ENCODE assay signal across 24 cellular contexts in the genomic region with DNA sequence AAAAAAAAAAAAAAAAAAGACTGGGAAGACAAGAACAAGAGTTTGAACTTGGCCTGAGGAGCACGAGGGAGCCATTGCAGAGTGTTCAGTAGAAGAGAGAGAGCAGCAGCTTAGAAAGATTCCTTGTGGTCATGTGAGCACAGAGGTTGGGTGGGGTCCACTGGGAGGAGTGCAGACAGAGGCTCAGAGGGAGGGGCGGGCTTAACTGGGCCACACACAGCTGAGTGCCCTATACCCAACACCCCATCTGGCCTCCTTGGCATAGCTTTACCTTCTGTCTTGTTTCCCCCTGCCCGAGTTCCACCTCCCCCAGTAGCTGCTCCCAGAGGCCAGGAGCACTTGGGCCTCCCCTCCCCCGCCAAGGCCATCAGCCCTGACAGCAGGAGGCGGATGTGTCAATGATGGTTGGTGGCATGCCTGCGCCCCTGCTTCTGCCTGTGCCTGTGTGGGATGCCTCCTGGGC. TPM values are rescaled to one million over a fixed set of nuclear protein-coding genes. Genes with fewer than 3 reads are reported as not detected.
DNase-seq lines count a peak whose midpoint lies in the region; ATAC-seq and TF ChIP-seq lines count a peak whose summit lies in the region.
"Had no signal": no experiment of that assay in that cellular context is flagged by ENCODE, and none has a peak within 500 bp of the region (broad histone marks: within the 10 kb centered on the region; RNA-seq: fewer than 3 reads in every experiment).

No MANE protein-coding gene starts in this region.

- H3K9me1 ChIP-seq in IMR-90 (ENCODE audit: insufficient read depth, low read length), result 0 out of 2 replicates have a peak, but pooled peaks cover 5% of the 10 kb centered on the region

- no peak overlapping the region for H3K4me3 ChIP-seq in IMR-90 (ENCODE audit: insufficient read depth, low read depth, low read length)
- no peak overlapping the region for H3K4me3 ChIP-seq in WERI-Rb-1 (ENCODE audit: low read depth, low read length)
- H3K4me3 ChIP-seq: skin epidermis had no signal

- no peak overlapping the region for H3K56ac ChIP-seq in IMR-90 (ENCODE audit: extremely low read depth, insufficient read depth, low read length)

- no peaks in the 10 kb centered on the region for H3K79me1 ChIP-seq in IMR-90 (ENCODE audit: low read depth in 1 of 2, low read length in 2 of 2)

- H3K23ac ChIP-seq in IMR-90 (ENCODE audit: low read depth, low read length), result no peak overlapping the region

- DNase-seq in IMR-90, result no peak
- peak; percentile 56 for DNase-seq in WERI-Rb-1
- no peak for DNase-seq in left colon
- no peak for DNase-seq in stimulated activated CD4-positive, alpha-beta T cell treated with anti-CD3 and anti-CD28 coated beads, Interleukin-1b, Interleukin-23, amount 100 ng/mL, for 48 hours
- DNase-seq in OCI-M2 (lab: John Stamatoyannopoulos, UW; ENCODE audit: unreplicated experiment), result no peak
- DNase-seq in nucleus accumbens (lab: John Stamatoyannopoulos, UW), result no peak
- DNase-seq: activated CD4-positive, alpha-beta T cell treated with anti-CD3 and anti-CD28 coated beads for 4 hours; activated effector memory CD4-positive, alpha-beta T cell treated with Interleukin-2 at 50 U/mL for 16 hours; amniotic stem cell; Caco-2; cerebellar nuclear complex; effector CD8-positive, alpha-beta T cell; Kasumi-1; NCI-H1417 treated with DMSO at 0.1 percent for 48 hours; NCI-H226; SHP77; stimulated activated CD4-positive, alpha-beta T cell treated with anti-CD3 and anti-CD28 coated beads, Interleukin-4, amount 100 ng/mL, for 4 hours had no signal

- no peak overlapping the region for H2AK9ac ChIP-seq in IMR-90 (replicated peaks; ENCODE audit: low read depth, low read length, poor library complexity)

- H2BK15ac ChIP-seq in IMR-90 (ENCODE audit: low read depth, low read length), result no peak overlapping the region; the same call in 2 of the 3 replicates

- H2BK5ac ChIP-seq in IMR-90 (ENCODE audit: low read depth, low read length, poor library complexity, severe bottlenecking), result no peak overlapping the region

- no peaks in the 10 kb centered on the region for H4K20me1 ChIP-seq in IMR-90 (ENCODE audit: insufficient read depth, low read length)

- dilution Hi-C loops in IMR-90 (cut with HindIII; ENCODE audit: low sequenced_read_pairs, unreplicated experiment), result no loop called here

- TF ChIP-seq RAD21 in IMR-90 (IDR thresholded peaks at IDR 0.05; ENCODE audit: low read length), result no peak

- H4K91ac ChIP-seq in IMR-90 (ENCODE audit: insufficient read depth, low read depth, low read length), result no peak overlapping the region

- H3K27me3 ChIP-seq in IMR-90 (ENCODE audit: control insufficient read depth, insufficient read depth, low read length) (no peaks in the 10 kb centered on the region), WERI-Rb-1 (ENCODE audit: insufficient read depth, low read depth, severe bottlenecking) (no peaks in the 10 kb centered on the region)

- no peak overlapping the region for H3K9ac ChIP-seq in IMR-90 (ENCODE audit: low read depth, low read length)

- POLR2A ChIA-PET in IMR-90 (lab: Charles Lee; ENCODE audit: unreplicated experiment), result no interaction called here

- no peak overlapping the region for H3K4me2 ChIP-seq in IMR-90 (ENCODE audit: low read depth, low read length)

- 80% methylated on average over 1 of the region's 6 CpGs; no CpG with 5 or more reads in 1 of the 2 experiments for WGBS in IMR-90 (ENCODE audit: extremely low coverage in 2 of 2, insufficient read length in 1 of 2), 2 experiments

- H4K8ac ChIP-seq in IMR-90 (ENCODE audit: low read depth in 2 of 2, low read length in 2 of 2), result no peak overlapping the region

- H3K9me3 ChIP-seq in IMR-90 (ENCODE audit: control insufficient read depth, insufficient read depth, low read length) (no peaks in the 10 kb centered on the region), WERI-Rb-1 (ENCODE audit: severe bottlenecking) (no peaks in the 10 kb centered on the region)
- H3K9me3 ChIP-seq: Caco-2 had no signal

- peak overlapping the region; percentile 45; the same call in 1 of the 2 replicates for H3K4ac ChIP-seq in IMR-90 (ENCODE audit: low read depth, low read length)

- no peaks in the 10 kb centered on the region for H3K36me3 ChIP-seq in IMR-90 (ENCODE audit: control insufficient read depth, insufficient read depth, low read length)
- no peaks in the 10 kb centered on the region for H3K36me3 ChIP-seq in WERI-Rb-1

- H2AK5ac ChIP-seq in IMR-90 (ENCODE audit: low read depth, low read length), result peak overlapping the region; percentile 51; the same call in 1 of the 2 replicates

- CTCF ChIA-PET in IMR-90 (lab: Yijun Ruan, JAX), result no interaction called here

- no TSS peak for BruUV-seq in IMR-90 (replicated peaks; lab: Mats Ljungman, UMichigan)

- ATAC-seq in IMR-90 (ENCODE audit: low read depth) (no peak), left colon (peak; percentile 35), GM18511 (IDR thresholded peaks at IDR 0.05; ENCODE audit: unreplicated experiment) (no peak)

- H3K14ac ChIP-seq in IMR-90 (replicated peaks; ENCODE audit: low read depth, low read length), result 0 out of 2 replicates have a peak overlapping the region, but pooled peaks have one; percentile 19

- H2BK20ac ChIP-seq in IMR-90 (ENCODE audit: low read depth, low read length), result no peak overlapping the region

- peak overlapping the region; percentile 24 for H2AFZ ChIP-seq in IMR-90 (replicated peaks; ENCODE audit: low read length, poor library complexity)

- in situ Hi-C loops in IMR-90 (cut with MboI; ENCODE audit: low sequenced_read_pairs), result no loop called here

- no peak overlapping the region for H4K5ac ChIP-seq in IMR-90 (ENCODE audit: low read depth, low read length)

- no peak overlapping the region for H3K18ac ChIP-seq in IMR-90 (ENCODE audit: low read depth, low read length)

- H3K27ac ChIP-seq in C4-2B (peak overlapping the region; percentile 82), IMR-90 (ENCODE audit: insufficient read depth, low read length) (no peak overlapping the region), WERI-Rb-1 (no peak overlapping the region)
- H3K27ac ChIP-seq: skin epidermis had no signal

- intact Hi-C loops in IMR-90 (cut with micrococcal nuclease) (no loop called here), left colon (cut with DNase I, micrococcal nuclease) (no loop called here)

- peaks cover 4% of the 10 kb centered on the region for H3K4me1 ChIP-seq in IMR-90 (ENCODE audit: control insufficient read depth, insufficient read depth, low read length)
- H3K4me1 ChIP-seq: Caco-2 had no signal

- TF ChIP-seq CTCF in C4-2B (conservative IDR thresholded peaks at IDR 0.05) (no peak), IMR-90 (conservative IDR thresholded peaks at IDR 0.05; ENCODE audit: low read depth, low read length) (no peak), WERI-Rb-1 (IDR thresholded peaks at IDR 0.05; ENCODE audit: low read depth, low read length) (no peak)

- H2BK120ac ChIP-seq in IMR-90 (ENCODE audit: low read depth, low read length), result 0 out of 2 replicates have a peak overlapping the region, but pooled peaks have one; percentile 8

- TF ChIP-seq POLR2A in IMR-90 (IDR thresholded peaks at IDR 0.05; ENCODE audit: low read depth, low read length), result no peak

TF ChIP-seq in IMR-90, 13 proteins besides CTCF, POLR2A, EP300 and RAD21 (continues in another document):
- TF ChIP-seq RFX5 (IDR thresholded peaks at IDR 0.05; ENCODE audit: low read depth, low read length), result no peak
- no peak for TF ChIP-seq MAFK (IDR thresholded peaks at IDR 0.05; ENCODE audit: low read depth, low read length)
- no peak for TF ChIP-seq CHD1 (IDR thresholded peaks at IDR 0.05; ENCODE audit: low read depth, low read length)
- TF ChIP-seq BHLHE40 (IDR thresholded peaks at IDR 0.05; ENCODE audit: low read depth, low read length), result no peak
- TF ChIP-seq MXI1 (IDR thresholded peaks at IDR 0.05; ENCODE audit: borderline replicate concordance, low read depth, low read length), result no peak
- TF ChIP-seq MAZ (IDR thresholded peaks at IDR 0.05; ENCODE audit: borderline replicate concordance, low read depth, low read length), result no peak
- TF ChIP-seq, protein P1, sequence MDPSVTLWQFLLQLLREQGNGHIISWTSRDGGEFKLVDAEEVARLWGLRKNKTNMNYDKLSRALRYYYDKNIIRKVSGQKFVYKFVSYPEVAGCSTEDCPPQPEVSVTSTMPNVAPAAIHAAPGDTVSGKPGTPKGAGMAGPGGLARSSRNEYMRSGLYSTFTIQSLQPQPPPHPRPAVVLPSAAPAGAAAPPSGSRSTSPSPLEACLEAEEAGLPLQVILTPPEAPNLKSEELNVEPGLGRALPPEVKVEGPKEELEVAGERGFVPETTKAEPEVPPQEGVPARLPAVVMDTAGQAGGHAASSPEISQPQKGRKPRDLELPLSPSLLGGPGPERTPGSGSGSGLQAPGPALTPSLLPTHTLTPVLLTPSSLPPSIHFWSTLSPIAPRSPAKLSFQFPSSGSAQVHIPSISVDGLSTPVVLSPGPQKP (IDR thresholded peaks at IDR 0.05; ENCODE audit: borderline replicate concordance, low read depth, low read length), result no peak
- TF ChIP-seq SMC3 (IDR thresholded peaks at IDR 0.05; ENCODE audit: low read depth, low read length), result no peak
- TF ChIP-seq FOS (IDR thresholded peaks at IDR 0.05; ENCODE audit: low read depth, low read length), result no peak
- TF ChIP-seq, protein P2, sequence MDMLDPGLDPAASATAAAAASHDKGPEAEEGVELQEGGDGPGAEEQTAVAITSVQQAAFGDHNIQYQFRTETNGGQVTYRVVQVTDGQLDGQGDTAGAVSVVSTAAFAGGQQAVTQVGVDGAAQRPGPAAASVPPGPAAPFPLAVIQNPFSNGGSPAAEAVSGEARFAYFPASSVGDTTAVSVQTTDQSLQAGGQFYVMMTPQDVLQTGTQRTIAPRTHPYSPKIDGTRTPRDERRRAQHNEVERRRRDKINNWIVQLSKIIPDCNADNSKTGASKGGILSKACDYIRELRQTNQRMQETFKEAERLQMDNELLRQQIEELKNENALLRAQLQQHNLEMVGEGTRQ (IDR thresholded peaks at IDR 0.05; ENCODE audit: low read depth, low read length), result no peak
- TF ChIP-seq RCOR1 (IDR thresholded peaks at IDR 0.05; ENCODE audit: insufficient replicate concordance, low read length), result no peak

RNA-seq across cellular contexts. Expression of a gene that starts 12.1 kb away (rescaled TPM):
- total RNA-seq in IMR-90 (2012; rRNA removed), result not detected in 2 replicates
- polyA plus RNA-seq in IMR-90 (2012; rRNA removed), result not detected in 2 replicates
- 0.04 TPM in 1 of 2 replicates, not detected in the other for polyA plus RNA-seq in IMR-90 (2012; cell fraction: cytosol; rRNA removed)
- 0.06 and 0.07 TPM in 2 replicates for polyA plus RNA-seq in IMR-90 (2012; cell fraction: nucleus; rRNA removed; ENCODE audit: low replicate concordance)
- 10 to 100 TPM; 24.5 to 82.9 TPM for total RNA-seq in left colon
- total RNA-seq: Caco-2; omental fat pad; T-helper 2 cell treated with Interferon-gamma antibody and Interleukin-4, amounts not matched to agents 100 ng/mL and 5 ng/mL, for 36 hours; temporal lobe had no signal
- polyA plus RNA-seq: AG04450 had no signal

RNA-seq across cellular contexts. Expression of a gene that starts 29.0 kb away (rescaled TPM):
- total RNA-seq in IMR-90 (2012; rRNA removed) (9.7 and 13.6 TPM in 2 replicates), left colon (10 to 100 TPM; 47.2 to 65.2 TPM)
- 15.7 and 20.9 TPM in 2 replicates for polyA plus RNA-seq in IMR-90 (2012; rRNA removed)
- 15.5 and 27.2 TPM in 2 replicates for polyA plus RNA-seq in IMR-90 (2012; cell fraction: cytosol; rRNA removed)
- polyA plus RNA-seq in IMR-90 (2012; cell fraction: nucleus; rRNA removed; ENCODE audit: low replicate concordance), result 65.9 and 77.6 TPM in 2 replicates

RNA-seq across cellular contexts. Expression of a gene that starts 35.7 kb away (rescaled TPM):
- 0.54 and 0.56 TPM in 2 replicates for total RNA-seq in IMR-90 (2012; rRNA removed)
- polyA plus RNA-seq in IMR-90 (2012; rRNA removed), result 0.65 and 0.74 TPM in 2 replicates
- polyA plus RNA-seq in IMR-90 (2012; cell fraction: cytosol; rRNA removed), result 0.53 and 0.81 TPM in 2 replicates
- polyA plus RNA-seq in IMR-90 (2012; cell fraction: nucleus; rRNA removed; ENCODE audit: low replicate concordance), result 1.4 and 1.6 TPM in 2 replicates
- under 1 TPM; 0.43 to 0.47 TPM for total RNA-seq in left colon
- total RNA-seq: T-helper 2 cell treated with Interferon-gamma antibody and Interleukin-4, amounts not matched to agents 100 ng/mL and 5 ng/mL, for 36 hours had no signal

Comparison
In these comparisons a context has a peak if more than half of its experiments do, and no peak if none do; other contexts are left out.
1. RNA of a gene that starts 12.1 kb away (total RNA-seq): 24.5 to 82.9 TPM in left colon; not detected in IMR-90; every median in the first group is over 10 times any median in the second.